32 cellular contexts compared by ENCODE assay signal in the genomic region with DNA sequence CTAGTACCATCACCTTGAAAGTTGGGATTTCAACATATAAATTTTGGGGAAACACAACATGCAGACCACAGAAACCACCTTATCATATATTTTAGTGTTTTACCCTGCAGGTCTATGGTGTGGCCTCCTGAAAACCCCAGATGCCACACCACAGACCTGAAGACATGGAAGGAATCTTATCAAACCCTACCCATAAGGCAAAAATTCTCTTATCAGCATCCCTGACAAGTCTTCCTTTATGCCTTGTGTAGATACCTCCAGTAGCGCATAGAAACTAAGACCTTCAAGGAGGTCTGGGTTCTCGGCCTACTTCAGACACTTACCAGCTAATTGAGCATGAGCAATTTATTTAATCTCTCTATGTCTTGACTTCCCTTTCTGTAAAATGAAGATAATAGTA. TPM values are rescaled to one million over a fixed set of nuclear protein-coding genes. Genes with fewer than 3 reads are reported as not detected.
"Had no signal": no experiment of that assay in that cellular context is flagged by ENCODE, and none has a peak within 500 bp of the region (broad histone marks: within the 10 kb centered on the region; RNA-seq: fewer than 3 reads in every experiment).

No MANE protein-coding gene starts in this region.

- H3K4me2 ChIP-seq: hepatocyte had no signal

- H3K4me3 ChIP-seq: coronary artery, dorsolateral prefrontal cortex, esophagus squamous epithelium, gastrocnemius medialis, heart right ventricle, hepatocyte, left lung, lower lobe of right lung, mucosa of descending colon had no signal

- H3K79me2 ChIP-seq: hepatocyte had no signal

- H3K4me3 Mint-ChIP-seq: immature natural killer cell, mesothelial cell of epicardium, naive B cell had no signal

- H2AFZ ChIP-seq: hepatocyte had no signal

- H3K4me1 Mint-ChIP-seq: immature natural killer cell had no signal

- H3K36me3 ChIP-seq: esophagus squamous epithelium, gastrocnemius medialis, heart right ventricle, left lung, lower lobe of right lung had no signal

- ATAC-seq: esophagus mucosa, gastrocnemius medialis, heart right ventricle, left lung, left ventricle myocardium superior, lower lobe of right lung, mucosa of descending colon had no signal

- H3K27ac ChIP-seq: coronary artery, dorsolateral prefrontal cortex, esophagus squamous epithelium, gastrocnemius medialis, heart right ventricle, hepatocyte, left lung, lower lobe of right lung had no signal

- H3K27me3 ChIP-seq: dorsolateral prefrontal cortex, esophagus squamous epithelium, gastrocnemius medialis, heart right ventricle, hepatocyte, left lung had no signal

- DNase-seq: dermis blood vessel endothelial cell; dorsolateral prefrontal cortex; effector CD4-positive, alpha-beta T cell; effector memory CD4-positive, alpha-beta T cell; esophagus squamous epithelium; foreskin fibroblast; foreskin melanocyte; gastrocnemius medialis; glutamatergic neuron; head of caudate nucleus; heart right ventricle; hypothalamus; immature natural killer cell; islet precursor cell; kidney; kidney glomerular epithelial cell; left lung; left ventricle myocardium superior; lower lobe of right lung; mesenchymal stem cell; mucosa of descending colon; naive B cell had no signal

- H3K9me3 ChIP-seq: esophagus squamous epithelium, gastrocnemius medialis, heart right ventricle, left lung, lower lobe of right lung, mucosa of descending colon had no signal

- FAIRE-seq: colon, endothelial cell of umbilical vein, kidney had no signal

- H3K27ac Mint-ChIP-seq: immature natural killer cell, mesothelial cell of epicardium, naive B cell had no signal

- H3K36me3 Mint-ChIP-seq: immature natural killer cell, mesothelial cell of epicardium, naive B cell had no signal

- H3K4me1 ChIP-seq: esophagus squamous epithelium, gastrocnemius medialis, left lung had no signal

RNA-seq across cellular contexts. Expression of a gene that starts 59.1 kb away (rescaled TPM):
- total RNA-seq: dermis blood vessel endothelial cell, endothelial cell of umbilical vein, esophagus mucosa, esophagus squamous epithelium, glomerular endothelial cell, left ventricle myocardium superior, lower leg skin, lower lobe of right lung, lung microvascular endothelial cell, myocyte had no signal
